Comparison of ENCODE assay signal across 14 cellular contexts in the genomic region with DNA sequence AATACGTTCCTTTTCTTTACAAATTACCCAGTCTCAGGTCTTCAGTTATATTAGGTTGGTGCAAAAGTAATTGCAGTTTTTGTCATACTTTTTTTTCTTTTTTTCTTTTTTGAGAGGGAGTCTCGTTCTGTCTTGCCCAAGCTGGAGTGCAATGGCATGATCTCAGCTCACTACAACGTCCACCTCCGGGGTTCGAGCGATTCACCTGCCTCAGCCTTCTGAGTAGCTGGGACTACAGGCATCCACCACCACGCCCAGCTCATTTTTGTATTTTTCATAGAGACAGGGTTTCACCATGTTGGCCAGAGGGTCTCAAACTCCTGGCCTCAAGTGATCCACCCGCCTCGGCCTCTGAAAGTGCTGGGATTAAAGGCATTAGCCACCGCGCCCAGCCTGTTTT.
"Had no signal": no experiment of that assay in that cellular context is flagged by ENCODE, and none has a peak within 500 bp of the region (broad histone marks: within the 10 kb centered on the region; RNA-seq: fewer than 3 reads in every experiment).

No MANE protein-coding gene starts in this region.

- DNase-seq: activated CD4-positive, CD25-positive, alpha-beta regulatory T cell treated with anti-CD3 and anti-CD28 coated beads, Interleukin-2, amount 50 U/mL, for 72 hours; activated naive CD4-positive, alpha-beta T cell; activated T-cell treated with anti-CD3 and anti-CD28 coated beads for 4 hours; caudate nucleus; cortex of kidney; effector CD4-positive, alpha-beta T cell; gastrocnemius medialis; heart left ventricle; immature natural killer cell; ovary; sigmoid colon; T1000 had no signal

- H3K27ac ChIP-seq: gastrocnemius medialis, neural progenitor cell, ovary had no signal

- H3K4me2 ChIP-seq: neural progenitor cell had no signal

- H3K4me3 ChIP-seq: gastrocnemius medialis, heart left ventricle, neural progenitor cell, ovary, sigmoid colon had no signal

- H2AFZ ChIP-seq: neural progenitor cell had no signal

- H3K9ac ChIP-seq: neural progenitor cell had no signal

- H3K27me3 ChIP-seq: gastrocnemius medialis, heart left ventricle, neural progenitor cell, ovary, sigmoid colon had no signal

- ATAC-seq: gastrocnemius medialis; heart left ventricle; stimulated activated effector memory CD8-positive, alpha-beta T cell treated with anti-CD3 and anti-CD28 coated beads, Interleukin-12 subunit alpha, Interleukin-12 subunit beta, amount 100 ng/mL, for 72 hours had no signal

- H3K4me1 ChIP-seq: gastrocnemius medialis, neural progenitor cell had no signal

- H3K9me3 ChIP-seq: gastrocnemius medialis, heart left ventricle, ovary, sigmoid colon had no signal

- H3K36me3 ChIP-seq: gastrocnemius medialis, heart left ventricle, neural progenitor cell, ovary, sigmoid colon had no signal
